18 cellular contexts compared by ENCODE assay signal in genomic region chr2:204116154-204116792, GRCh38.
DNase-seq lines count a peak whose midpoint lies in the region; ATAC-seq and TF ChIP-seq lines count a peak whose summit lies in the region.
"Had no signal": no experiment of that assay in that cellular context is flagged by ENCODE, and none has a peak within 500 bp of the region (broad histone marks: within the 10 kb centered on the region; RNA-seq: fewer than 3 reads in every experiment).

No MANE protein-coding gene starts in this region.

- H3K36me3 ChIP-seq in heart left ventricle (no peaks in the 10 kb centered on the region), muscle layer of colon (ENCODE audit: insufficient read depth, low read length) (no peaks in the 10 kb centered on the region), uterus (no peaks in the 10 kb centered on the region)

- H3K9ac ChIP-seq in muscle layer of colon (ENCODE audit: low read length) = no peak overlapping the region

- H3K9me3 Mint-ChIP-seq in brain = no peaks in the 10 kb centered on the region
- H3K9me3 Mint-ChIP-seq: CD14-positive monocyte; naive thymus-derived CD8-positive, alpha-beta T cell had no signal

- 45 to 61% (median 57%) methylated on average over 6 of the region's 6 CpGs for WGBS in heart left ventricle, 4 donors

- peak overlapping the region in 6 of 12 donors; percentile 20 to 49 (median 38) for H3K27ac ChIP-seq in heart left ventricle
- peak overlapping the region; percentile 48 for H3K27ac ChIP-seq in muscle layer of colon (ENCODE audit: low read depth, low read length)
- H3K27ac ChIP-seq in uterus = peak overlapping the region; percentile 64 to 67
- H3K27ac ChIP-seq: body of pancreas had no signal

- no peaks in the 10 kb centered on the region for H3K27me3 ChIP-seq in heart left ventricle
- no peaks in the 10 kb centered on the region for H3K27me3 ChIP-seq in muscle layer of colon (ENCODE audit: control insufficient read depth in 1 of 2, insufficient read depth in 2 of 2, low read length in 2 of 2)
- H3K27me3 ChIP-seq in uterus = no peaks in the 10 kb centered on the region
- H3K27me3 ChIP-seq: body of pancreas had no signal

- intact Hi-C loops in heart left ventricle (cut with DNase I) (no loop called here), uterus (cut with DNase I; ENCODE audit: low total_unique reads) (no loop called here)

- no peaks in the 10 kb centered on the region for H3K36me3 Mint-ChIP-seq in brain
- H3K36me3 Mint-ChIP-seq: CD14-positive monocyte; naive thymus-derived CD8-positive, alpha-beta T cell had no signal

- no peak for TF ChIP-seq CTCF in brain (conservative IDR thresholded peaks at IDR 0.05)
- no peak for TF ChIP-seq CTCF in heart left ventricle (IDR thresholded peaks at IDR 0.05)
- no peak for TF ChIP-seq CTCF in uterus (IDR thresholded peaks at IDR 0.05)

- H3K9me3 ChIP-seq in heart left ventricle = no peaks in the 10 kb centered on the region
- H3K9me3 ChIP-seq in muscle layer of colon (ENCODE audit: low read length) = no peaks in the 10 kb centered on the region
- H3K9me3 ChIP-seq in uterus = no peaks in the 10 kb centered on the region
- H3K9me3 ChIP-seq: body of pancreas had no signal

- peaks cover 9% of the 10 kb centered on the region for H3K27me3 Mint-ChIP-seq in brain

- peak overlapping the region in 2 of 5 experiments; percentile 40 to 70 for H3K4me3 Mint-ChIP-seq in brain
- H3K4me3 Mint-ChIP-seq: activated CD8-positive, alpha-beta T cell treated with anti-CD3 and anti-CD28 coated beads, Interleukin-2, amount 10 ng/mL, durations not matched to agents 7 days and 5 days; CD14-positive monocyte; naive thymus-derived CD8-positive, alpha-beta T cell had no signal

- TF ChIP-seq POLR2A in heart left ventricle (IDR thresholded peaks at IDR 0.05) (no peak), uterus (IDR thresholded peaks at IDR 0.05) (no peak)

- ATAC-seq in heart left ventricle = peak in 3 of 4 donors; percentile 33 to 45 (median 33)
- no peak for ATAC-seq in GM18517 (IDR thresholded peaks at IDR 0.05; ENCODE audit: unreplicated experiment)
- no peak for ATAC-seq in GM18861 (IDR thresholded peaks at IDR 0.05; ENCODE audit: unreplicated experiment)
- ATAC-seq: activated CD8-positive, alpha-beta T cell treated with anti-CD3 and anti-CD28 coated beads, Interleukin-2, amount 10 ng/mL, durations not matched to agents 7 days and 5 days; body of pancreas; K562; naive thymus-derived CD8-positive, alpha-beta T cell had no signal

- DNase-seq in heart left ventricle (no peak), uterus (peak; percentile 25 to 42), NCI-H2081 (lab: John Stamatoyannopoulos, UW) (no peak)
- DNase-seq: activated CD8-positive, alpha-beta T cell treated with anti-CD3 and anti-CD28 coated beads, Interleukin-2, amount 10 ng/mL, durations not matched to agents 7 days and 5 days; activated effector memory CD4-positive, alpha-beta T cell treated with anti-CD3 and anti-CD28 coated beads, Interleukin-2, amount 50 U/mL, for 16 hours; body of pancreas; effector memory CD4-positive, alpha-beta T cell; foreskin melanocyte; GOT3; naive thymus-derived CD8-positive, alpha-beta T cell; OCI-M1; stimulated activated naive CD4-positive, alpha-beta T cell had no signal

- H3K4me1 ChIP-seq in heart left ventricle (peaks cover 0 to 60% (median 17%) of the 10 kb centered on the region in 12 donors), muscle layer of colon (ENCODE audit: insufficient read depth, low read length) (peaks cover 58% of the 10 kb centered on the region), uterus (peaks cover 5 to 6% of the 10 kb centered on the region in 2 donors)
- H3K4me1 ChIP-seq: body of pancreas had no signal

- H3K4me1 Mint-ChIP-seq in brain = peaks cover 59% of the 10 kb centered on the region

- H3K27ac Mint-ChIP-seq in brain = peak overlapping the region in 4 of 5 experiments; percentile 45 to 98 (median 84)
- H3K27ac Mint-ChIP-seq: activated CD8-positive, alpha-beta T cell treated with anti-CD3 and anti-CD28 coated beads, Interleukin-2, amount 10 ng/mL, durations not matched to agents 7 days and 5 days; CD14-positive monocyte had no signal

- H3K4me3 ChIP-seq in heart left ventricle (no peak overlapping the region), muscle layer of colon (ENCODE audit: low read depth in 1 of 2, low read length in 2 of 2) (no peak overlapping the region), uterus (no peak overlapping the region)
- H3K4me3 ChIP-seq: body of pancreas, K562 had no signal

Comparison
In these comparisons a context has a peak if more than half of its experiments do, and no peak if none do; other contexts are left out.
1. ATAC-seq: peak in heart left ventricle (3 of 4); none in GM18517 (single experiment) and GM18861 (single experiment).
2. DNase-seq: peak in uterus (2 of 2); none in heart left ventricle (0 of 5) and NCI-H2081 (0 of 2).